Comparison of ENCODE assay signal across 8 cellular contexts in genomic region chr12:6960291-6961277, GRCh38. TPM values are rescaled to one million over a fixed set of nuclear protein-coding genes. Genes with fewer than 3 reads are reported as not detected.
DNase-seq lines count a peak whose midpoint lies in the region; ATAC-seq and TF ChIP-seq lines count a peak whose summit lies in the region.

No MANE protein-coding gene starts in this region.

- DNase-seq in BE2C, result no peak
- DNase-seq in esophagus muscularis mucosa (ENCODE audit: extremely low spot score), result no peak
- DNase-seq in OCI-M2 (lab: John Stamatoyannopoulos, UW; ENCODE audit: unreplicated experiment), result no peak
- DNase-seq in DMS79 (lab: John Stamatoyannopoulos, UW), result no peak

- intact Hi-C loops in esophagus muscularis mucosa (cut with DNase I), result no loop called here

- peaks cover 12% of the 10 kb centered on the region for H3K36me3 ChIP-seq in BE2C
- H3K36me3 ChIP-seq in esophagus muscularis mucosa, result peaks cover 3 to 10% (median 7%) of the 10 kb centered on the region in 4 donors
- H3K36me3 ChIP-seq in skeletal muscle satellite cell (ENCODE audit: insufficient read depth, low read length), result peaks cover 15% of the 10 kb centered on the region

- H3K9ac ChIP-seq in skeletal muscle satellite cell (ENCODE audit: low read depth, low read length), result peak overlapping the region; percentile 70

- H3K4me3 ChIP-seq in BE2C (ENCODE audit: low read depth, low read length) (peak overlapping the region; percentile 55), esophagus muscularis mucosa (peak overlapping the region in 1 of 4 donors; percentile 30), skeletal muscle satellite cell (ENCODE audit: low read length) (peak overlapping the region; percentile 31)

- ATAC-seq in GM21515 (IDR thresholded peaks at IDR 0.05; ENCODE audit: unreplicated experiment), result peak; percentile 21
- ATAC-seq in SK-N-SH treated with all-trans-retinoic acid at 6 μM for 48 hours, result peak; percentile 36
- no peak for ATAC-seq in GM21786 (IDR thresholded peaks at IDR 0.05; ENCODE audit: unreplicated experiment)

- H3K27me3 ChIP-seq in BE2C, result no peaks in the 10 kb centered on the region
- H3K27me3 ChIP-seq in esophagus muscularis mucosa, result no peaks in the 10 kb centered on the region
- no peaks in the 10 kb centered on the region for H3K27me3 ChIP-seq in skeletal muscle satellite cell (ENCODE audit: control insufficient read depth, insufficient read depth, low read length)

- 80% methylated on average over 18 of the region's 20 CpGs for WGBS in esophagus muscularis mucosa

- TF ChIP-seq POLR2A in esophagus muscularis mucosa (IDR thresholded peaks at IDR 0.05; ENCODE audit: low read depth), result no peak

- peak overlapping the region; percentile 56 for H3K4me2 ChIP-seq in skeletal muscle satellite cell (ENCODE audit: low read length)

- no peak for TF ChIP-seq EP300 in esophagus muscularis mucosa (IDR thresholded peaks at IDR 0.05)

- peaks cover 35% of the 10 kb centered on the region for H3K4me1 ChIP-seq in BE2C
- peaks cover 47 to 65% (median 52%) of the 10 kb centered on the region in 4 donors for H3K4me1 ChIP-seq in esophagus muscularis mucosa
- H3K4me1 ChIP-seq in skeletal muscle satellite cell (ENCODE audit: control insufficient read depth, insufficient read depth, low read length), result peaks cover 22% of the 10 kb centered on the region

- TF ChIP-seq CTCF in BE2C (IDR thresholded peaks at IDR 0.05; ENCODE audit: low read depth, low read length) (no peak), esophagus muscularis mucosa (IDR thresholded peaks at IDR 0.05) (no peak)

- no peaks in the 10 kb centered on the region for H3K9me3 ChIP-seq in BE2C
- no peaks in the 10 kb centered on the region for H3K9me3 ChIP-seq in esophagus muscularis mucosa
- H3K9me3 ChIP-seq in skeletal muscle satellite cell (replicated peaks; ENCODE audit: low read length), result no peaks in the 10 kb centered on the region

- peak overlapping the region; percentile 61 to 84 (median 71) for H3K27ac ChIP-seq in esophagus muscularis mucosa (replicated peaks in 1 of 4)

TF ChIP-seq in SK-N-SH treated with all-trans-retinoic acid at 6 μM for 48 hours, 23 proteins besides CTCF, POLR2A, EP300 and RAD21:
- TF ChIP-seq ZC3H10 (CRISPR knock-in tag; IDR thresholded peaks at IDR 0.05) (no peak), SNAI2 (CRISPR knock-in tag; IDR thresholded peaks at IDR 0.05) (no peak), POU6F1 (CRISPR knock-in tag; IDR thresholded peaks at IDR 0.05; ENCODE audit: borderline replicate concordance, low read depth) (no peak), ZNF70 (CRISPR knock-in tag; IDR thresholded peaks at IDR 0.05) (no peak), ESRRG (CRISPR knock-in tag; IDR thresholded peaks at IDR 0.05) (no peak), GLIS3 (CRISPR knock-in tag; IDR thresholded peaks at IDR 0.05) (no peak), ZFP3 (CRISPR knock-in tag; IDR thresholded peaks at IDR 0.05) (no peak), ARNTL (CRISPR knock-in tag; IDR thresholded peaks at IDR 0.05; ENCODE audit: borderline replicate concordance, low read depth) (no peak), PATZ1 (CRISPR knock-in tag; IDR thresholded peaks at IDR 0.05; ENCODE audit: borderline replicate concordance) (no peak), CSRNP3 (CRISPR knock-in tag; IDR thresholded peaks at IDR 0.05) (no peak), TCF4 (CRISPR knock-in tag; IDR thresholded peaks at IDR 0.05; ENCODE audit: borderline replicate concordance) (no peak), ZNF565 (CRISPR knock-in tag; conservative IDR thresholded peaks at IDR 0.05; ENCODE audit: low read depth) (no peak), CREB5 (CRISPR knock-in tag; IDR thresholded peaks at IDR 0.05; ENCODE audit: low read depth) (no peak), TOX (CRISPR knock-in tag; IDR thresholded peaks at IDR 0.05; ENCODE audit: borderline replicate concordance) (no peak), ZFP30 (CRISPR knock-in tag; IDR thresholded peaks at IDR 0.05) (no peak)
TF ChIP-seq in SK-N-SH treated with all-trans-retinoic acid at 6 μM for 48 hours: peak in this region for 0.

RNA-seq across cellular contexts. Expression of gene PTPN6, which starts 9.4 kb away (rescaled TPM):
- polyA plus RNA-seq in BE2C (2012; ENCODE audit: insufficient read depth, insufficient read length, low read depth), result not detected
- total RNA-seq in esophagus muscularis mucosa, result 10 to 100 TPM in 3 of 4 donors, 1 to 10 TPM in 1; 9.1 to 16.9 (median 13.3) TPM
- not detected in 2 replicates for total RNA-seq in skeletal muscle satellite cell (2012; rRNA removed)

RNA-seq across cellular contexts. Expression of gene PHB2, which starts 9.9 kb away (rescaled TPM):
- polyA plus RNA-seq in BE2C (2012; ENCODE audit: insufficient read depth, insufficient read length, low read depth), result 577 TPM
- 100 to 1,000 TPM; 194 to 265 (median 233) TPM for total RNA-seq in esophagus muscularis mucosa
- 225 and 243 TPM in 2 replicates for total RNA-seq in skeletal muscle satellite cell (2012; rRNA removed)

RNA-seq across cellular contexts. Expression of gene EMG1, which starts 10.1 kb away (rescaled TPM):
- polyA plus RNA-seq in BE2C (2012; ENCODE audit: insufficient read depth, insufficient read length, low read depth), result 143 TPM
- 10 to 100 TPM; 20.8 to 35.1 (median 26.3) TPM for total RNA-seq in esophagus muscularis mucosa
- total RNA-seq in skeletal muscle satellite cell (2012; rRNA removed), result 54.6 and 54.8 TPM in 2 replicates

RNA-seq across cellular contexts. Expression of gene C12orf57, which starts 16.8 kb away (rescaled TPM):
- 616 TPM for polyA plus RNA-seq in BE2C (2012; ENCODE audit: insufficient read depth, insufficient read length, low read depth)
- total RNA-seq in esophagus muscularis mucosa, result 100 to 1,000 TPM; 307 to 437 (median 325) TPM
- total RNA-seq in skeletal muscle satellite cell (2012; rRNA removed), result 42.4 and 42.6 TPM in 2 replicates

RNA-seq across cellular contexts. Expression of gene RNU7-1, which starts 17.0 kb away (rescaled TPM):
- polyA plus RNA-seq in BE2C (2012; ENCODE audit: insufficient read depth, insufficient read length, low read depth), result not detected
- total RNA-seq in esophagus muscularis mucosa, result not detected
- not detected in 2 replicates for total RNA-seq in skeletal muscle satellite cell (2012; rRNA removed)
